In genomic region chr11:131889146-131889577, GRCh38 we compare ENCODE assay signal across 11 cellular contexts.
DNase-seq lines count a peak whose midpoint lies in the region; ATAC-seq and TF ChIP-seq lines count a peak whose summit lies in the region.
"Had no signal": no experiment of that assay in that cellular context is flagged by ENCODE, and none has a peak within 500 bp of the region (broad histone marks: within the 10 kb centered on the region; RNA-seq: fewer than 3 reads in every experiment).

No MANE protein-coding gene starts in this region.

- H3K36me3 ChIP-seq in esophagus muscularis mucosa (no peaks in the 10 kb centered on the region), trophoblast cell (ENCODE audit: control insufficient read depth in 1 of 2, insufficient read depth in 2 of 2, low read length in 2 of 2) (no peaks in the 10 kb centered on the region)

- TF ChIP-seq EP300 in esophagus muscularis mucosa (IDR thresholded peaks at IDR 0.05), result no peak

- no peak overlapping the region for H3K23ac ChIP-seq in trophoblast cell (ENCODE audit: low read length)

- no peak overlapping the region for H3K14ac ChIP-seq in trophoblast cell (ENCODE audit: low read length)

- intact Hi-C loops in esophagus muscularis mucosa (cut with DNase I), result no loop called here

- DNase-seq in NCI-H146 treated with DMSO at 0.1 percent for 48 hours (lab: John Stamatoyannopoulos, UW; ENCODE audit: unreplicated experiment) (peak; percentile 55), esophagus muscularis mucosa (ENCODE audit: extremely low spot score) (no peak), trophoblast cell (peak; percentile 28 to 36), mesenteric fat pad (ENCODE audit: low spot score) (no peak), ecto neural progenitor cell (ENCODE audit: low spot score) (no peak), anterior cingulate cortex (lab: John Stamatoyannopoulos, UW) (no peak)
- DNase-seq: activated effector memory CD4-positive, alpha-beta T cell treated with anti-CD3 and anti-CD28 coated beads, Interleukin-2, amount 50 U/mL, for 16 hours; NCI-H2029 had no signal

- H3K27ac ChIP-seq in esophagus muscularis mucosa (replicated peaks in 1 of 4), result peak overlapping the region; percentile 60 to 75 (median 68)
- no peak overlapping the region for H3K27ac ChIP-seq in trophoblast cell (ENCODE audit: low read depth, low read length)

- no peak overlapping the region for H4K12ac ChIP-seq in trophoblast cell (ENCODE audit: low read depth, low read length)

- H3K4me2 ChIP-seq in trophoblast cell (ENCODE audit: low read length), result no peak overlapping the region

- H2BK5ac ChIP-seq in trophoblast cell (ENCODE audit: low read depth, low read length, poor library complexity), result no peak overlapping the region

- H4K91ac ChIP-seq in trophoblast cell (ENCODE audit: low read depth, low read length), result no peak overlapping the region

- H3K79me1 ChIP-seq in trophoblast cell (ENCODE audit: low read length), result no peaks in the 10 kb centered on the region

- H2BK120ac ChIP-seq in trophoblast cell (ENCODE audit: insufficient read depth, low read length, poor library complexity), result no peak overlapping the region

- TF ChIP-seq CTCF in esophagus muscularis mucosa (IDR thresholded peaks at IDR 0.05), result no peak

- H3K79me2 ChIP-seq in trophoblast cell (ENCODE audit: control insufficient read depth, insufficient read depth, low read length, poor library complexity), result no peaks in the 10 kb centered on the region

- no peak overlapping the region for H2BK12ac ChIP-seq in trophoblast cell (ENCODE audit: low read length)

- no peak for TF ChIP-seq POLR2A in esophagus muscularis mucosa (IDR thresholded peaks at IDR 0.05; ENCODE audit: low read depth)

- H3K4me1 ChIP-seq in esophagus muscularis mucosa, result peaks cover 18 to 32% (median 28%) of the 10 kb centered on the region in 4 donors
- peaks cover 2% of the 10 kb centered on the region in 2 experiments for H3K4me1 ChIP-seq in trophoblast cell (ENCODE audit: control insufficient read depth in 1 of 2, insufficient read depth in 2 of 2, low read length in 2 of 2)

- WGBS in esophagus muscularis mucosa, result 19% methylated on average over 2 of the region's 2 CpGs
- WGBS in trophoblast cell (ENCODE audit: extremely low coverage, insufficient coverage, insufficient read length), result no CpG with 5 or more reads among the region's 2 CpGs

- no peak overlapping the region for H3K4ac ChIP-seq in trophoblast cell (ENCODE audit: low read depth, low read length)

- no peaks in the 10 kb centered on the region for H3K9me3 ChIP-seq in esophagus muscularis mucosa
- no peaks in the 10 kb centered on the region for H3K9me3 ChIP-seq in trophoblast cell (ENCODE audit: insufficient read depth, low read depth, low read length)

- H3K4me3 ChIP-seq in esophagus muscularis mucosa, result no peak overlapping the region
- no peak overlapping the region for H3K4me3 ChIP-seq in trophoblast cell (ENCODE audit: low read depth, low read length)

- peak; percentile 34 for ATAC-seq in GM18858 (IDR thresholded peaks at IDR 0.05; ENCODE audit: unreplicated experiment)
- ATAC-seq in GM21737 (IDR thresholded peaks at IDR 0.05; ENCODE audit: unreplicated experiment), result no peak
- ATAC-seq: stimulated activated memory B cell treated with anti-CD40 and anti-IgM and Interleukin-4, amounts not matched to agents 10 μg/mL and 1 μg/mL and 100 μg/mL, for 72 hours had no signal

- H4K8ac ChIP-seq in trophoblast cell (ENCODE audit: low read depth, low read length), result no peak overlapping the region

- no peak overlapping the region for H3K18ac ChIP-seq in trophoblast cell (ENCODE audit: low read length)

- H2AFZ ChIP-seq in trophoblast cell (ENCODE audit: insufficient read depth, low read length, poor library complexity), result no peak overlapping the region

- H2AK5ac ChIP-seq in trophoblast cell (ENCODE audit: low read length), result no peak overlapping the region

- H3K27me3 ChIP-seq in esophagus muscularis mucosa, result no peaks in the 10 kb centered on the region
- H3K27me3 ChIP-seq in trophoblast cell (ENCODE audit: insufficient read depth, low read length), result no peaks in the 10 kb centered on the region

- no peak overlapping the region for H3K9ac ChIP-seq in trophoblast cell (ENCODE audit: low read length)

Comparison
In these comparisons a context has a peak if more than half of its experiments do, and no peak if none do; other contexts are left out.
1. DNase-seq: peak in NCI-H146 treated with DMSO at 0.1 percent for 48 hours (single experiment) and trophoblast cell (2 of 2); none in esophagus muscularis mucosa (single experiment), mesenteric fat pad (single experiment), ecto neural progenitor cell (single experiment) and anterior cingulate cortex (0 of 58).